In the genomic region with DNA sequence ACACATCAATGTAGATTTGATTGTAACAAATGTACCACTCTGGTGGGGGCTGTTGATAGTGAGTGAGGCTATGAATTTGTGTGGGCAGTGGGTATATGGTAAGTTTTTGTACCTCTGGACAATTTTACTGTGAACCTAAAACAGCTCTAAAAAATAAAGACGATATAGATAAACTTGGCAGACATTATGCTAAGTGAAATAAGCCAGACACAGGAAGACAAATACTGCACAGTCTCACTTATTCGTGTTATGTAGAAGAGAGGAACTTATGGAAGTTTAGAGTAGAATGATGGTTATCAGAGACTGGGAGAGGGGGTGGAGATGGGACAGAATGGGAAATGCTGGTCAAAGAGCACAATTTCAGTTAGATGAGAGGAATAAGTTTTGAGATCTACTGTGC, we compare ENCODE assay signal across 39 cellular contexts. TPM values are rescaled to one million over a fixed set of nuclear protein-coding genes. Genes with fewer than 3 reads are reported as not detected.
"Had no signal": no experiment of that assay in that cellular context is flagged by ENCODE, and none has a peak within 500 bp of the region (broad histone marks: within the 10 kb centered on the region; RNA-seq: fewer than 3 reads in every experiment).

No MANE protein-coding gene starts in this region.

- H3K4me3 ChIP-seq: MG63 had no signal

- H3K36me3 ChIP-seq: MG63 had no signal

- DNase-seq: Karpas-422, Kasumi-1, KBM-7, KG1, MG63, MM.1S, MV-4-11, NCI-H1048, NCI-H1092, NCI-H1092 treated with DMSO at 0.1 percent for 48 hours, NCI-H1105, NCI-H1105 treated with DMSO at 0.1 percent for 48 hours, NCI-H1417, NCI-H1417 treated with DMSO at 0.1 percent for 48 hours, NCI-H1436, NCI-H1436 treated with DMSO at 0.1 percent for 48 hours, NCI-H146, NCI-H1694, NCI-H1694 treated with DMSO at 0.1 percent for 48 hours, NCI-H187, NCI-H187 treated with DMSO at 0.1 percent for 48 hours, NCI-H1930, NCI-H2029, NCI-H2029 treated with DMSO at 0.1 percent for 48 hours, NCI-H2081, NCI-H2081 treated with DMSO at 0.1 percent for 48 hours, NCI-H2107, NCI-H2171, NCI-H2171 treated with DMSO at 0.1 percent for 48 hours, NCI-H2227 treated with DMSO at 0.1 percent for 48 hours, NCI-H226, NCI-H345, NCI-H446, NCI-H446 treated with DMSO at 0.1 percent for 48 hours had no signal

- H3K4me2 ChIP-seq: KMS-11 had no signal

- H3K27ac ChIP-seq: KMS-11 had no signal

- H3K9ac ChIP-seq: KMS-11 had no signal

- H3K9me3 ChIP-seq: MG63 had no signal

RNA-seq across cellular contexts. Expression of a gene that starts 8.7 kb away (rescaled TPM):
- total RNA-seq: LHCN-M2, M059J, NCI-H460 had no signal

RNA-seq across cellular contexts. Expression of a gene that starts 13.0 kb away (rescaled TPM):
- total RNA-seq: LHCN-M2, M059J, NCI-H460 had no signal

RNA-seq across cellular contexts. Expression of a gene that starts 28.1 kb away (rescaled TPM):
- total RNA-seq: LHCN-M2, M059J, NCI-H460 had no signal

RNA-seq across cellular contexts. Expression of a gene that starts 30.8 kb away (rescaled TPM):
- total RNA-seq: LHCN-M2, MCF 10A, NCI-H460 had no signal

RNA-seq across cellular contexts. Expression of a gene that starts 55.3 kb away (rescaled TPM):
- total RNA-seq: LHCN-M2, M059J, NCI-H460 had no signal
